In genomic region chr10:78550716-78551115, GRCh38 we compare ENCODE assay signal across 1 cellular context.
TF ChIP-seq lines count a peak whose summit lies in the region.

No MANE protein-coding gene starts in this region.

TF ChIP-seq in HepG2, 621 proteins besides CTCF, POLR2A, EP300 and RAD21 (continued from another document and continues in another):
- TF ChIP-seq, protein P1, sequence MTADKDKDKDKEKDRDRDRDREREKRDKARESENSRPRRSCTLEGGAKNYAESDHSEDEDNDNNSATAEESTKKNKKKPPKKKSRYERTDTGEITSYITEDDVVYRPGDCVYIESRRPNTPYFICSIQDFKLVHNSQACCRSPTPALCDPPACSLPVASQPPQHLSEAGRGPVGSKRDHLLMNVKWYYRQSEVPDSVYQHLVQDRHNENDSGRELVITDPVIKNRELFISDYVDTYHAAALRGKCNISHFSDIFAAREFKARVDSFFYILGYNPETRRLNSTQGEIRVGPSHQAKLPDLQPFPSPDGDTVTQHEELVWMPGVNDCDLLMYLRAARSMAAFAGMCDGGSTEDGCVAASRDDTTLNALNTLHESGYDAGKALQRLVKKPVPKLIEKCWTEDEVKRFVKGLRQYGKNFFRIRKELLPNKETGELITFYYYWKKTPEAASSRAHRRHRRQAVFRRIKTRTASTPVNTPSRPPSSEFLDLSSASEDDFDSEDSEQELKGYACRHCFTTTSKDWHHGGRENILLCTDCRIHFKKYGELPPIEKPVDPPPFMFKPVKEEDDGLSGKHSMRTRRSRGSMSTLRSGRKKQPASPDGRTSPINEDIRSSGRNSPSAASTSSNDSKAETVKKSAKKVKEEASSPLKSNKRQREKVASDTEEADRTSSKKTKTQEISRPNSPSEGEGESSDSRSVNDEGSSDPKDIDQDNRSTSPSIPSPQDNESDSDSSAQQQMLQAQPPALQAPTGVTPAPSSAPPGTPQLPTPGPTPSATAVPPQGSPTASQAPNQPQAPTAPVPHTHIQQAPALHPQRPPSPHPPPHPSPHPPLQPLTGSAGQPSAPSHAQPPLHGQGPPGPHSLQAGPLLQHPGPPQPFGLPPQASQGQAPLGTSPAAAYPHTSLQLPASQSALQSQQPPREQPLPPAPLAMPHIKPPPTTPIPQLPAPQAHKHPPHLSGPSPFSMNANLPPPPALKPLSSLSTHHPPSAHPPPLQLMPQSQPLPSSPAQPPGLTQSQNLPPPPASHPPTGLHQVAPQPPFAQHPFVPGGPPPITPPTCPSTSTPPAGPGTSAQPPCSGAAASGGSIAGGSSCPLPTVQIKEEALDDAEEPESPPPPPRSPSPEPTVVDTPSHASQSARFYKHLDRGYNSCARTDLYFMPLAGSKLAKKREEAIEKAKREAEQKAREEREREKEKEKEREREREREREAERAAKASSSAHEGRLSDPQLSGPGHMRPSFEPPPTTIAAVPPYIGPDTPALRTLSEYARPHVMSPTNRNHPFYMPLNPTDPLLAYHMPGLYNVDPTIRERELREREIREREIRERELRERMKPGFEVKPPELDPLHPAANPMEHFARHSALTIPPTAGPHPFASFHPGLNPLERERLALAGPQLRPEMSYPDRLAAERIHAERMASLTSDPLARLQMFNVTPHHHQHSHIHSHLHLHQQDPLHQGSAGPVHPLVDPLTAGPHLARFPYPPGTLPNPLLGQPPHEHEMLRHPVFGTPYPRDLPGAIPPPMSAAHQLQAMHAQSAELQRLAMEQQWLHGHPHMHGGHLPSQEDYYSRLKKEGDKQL (CRISPR knock-in tag; IDR thresholded peaks at IDR 0.05; ENCODE audit: low read depth): peak; percentile 16; the same call in 1 of the 2 replicates
- TF ChIP-seq PBX3 (CRISPR knock-in tag; IDR thresholded peaks at IDR 0.05; ENCODE audit: borderline replicate concordance) (0 out of 2 replicates have a peak, but pooled peaks have one; percentile 63), ZFYVE20 (CRISPR knock-in tag; IDR thresholded peaks at IDR 0.05; ENCODE audit: borderline replicate concordance, low read depth) (no peak), ZSCAN25 (CRISPR knock-in tag; IDR thresholded peaks at IDR 0.05) (peak; percentile 78; the same call in 1 of the 2 replicates), HDAC2 (CRISPR knock-in tag; IDR thresholded peaks at IDR 0.05) (peak; percentile 75), ZNF503 (CRISPR knock-in tag; IDR thresholded peaks at IDR 0.05) (peak; percentile 43; the same call in 1 of the 2 replicates), ZSCAN31 (CRISPR knock-in tag; IDR thresholded peaks at IDR 0.05; ENCODE audit: low read depth) (no peak; the same call in 1 of the 2 replicates), SOX13 (IDR thresholded peaks at IDR 0.05) (no peak), SOX13 (CRISPR knock-in tag; conservative IDR thresholded peaks at IDR 0.05 in 1 of 2, IDR thresholded peaks at IDR 0.05 in 1 of 2) (peak in 1 of 2 experiments; percentile 54; a peak in 1 of 4 replicates), TSC22D2 (CRISPR knock-in tag; IDR thresholded peaks at IDR 0.05; ENCODE audit: borderline replicate concordance) (no peak), ZNF512 (CRISPR knock-in tag; IDR thresholded peaks at IDR 0.05) (no peak), RFXAP (CRISPR knock-in tag; IDR thresholded peaks at IDR 0.05; ENCODE audit: borderline replicate concordance) (peak; percentile 77; the same call in 1 of the 2 replicates), ZNF567 (CRISPR knock-in tag; IDR thresholded peaks at IDR 0.05; ENCODE audit: borderline replicate concordance) (peak; percentile 91), ZNF121 (CRISPR knock-in tag; IDR thresholded peaks at IDR 0.05) (no peak), MATR3 (CRISPR knock-in tag; IDR thresholded peaks at IDR 0.05) (no peak), ZNF430 (CRISPR knock-in tag; IDR thresholded peaks at IDR 0.05) (peak; percentile 87; the same call in 1 of the 2 replicates), NRL (CRISPR knock-in tag; IDR thresholded peaks at IDR 0.05; ENCODE audit: borderline replicate concordance) (no peak), ZC3H4 (CRISPR knock-in tag; IDR thresholded peaks at IDR 0.05; ENCODE audit: borderline replicate concordance) (no peak), ZNF546 (CRISPR knock-in tag; conservative IDR thresholded peaks at IDR 0.05) (no peak; the same call in 1 of the 2 replicates), ZNF33A (CRISPR knock-in tag; IDR thresholded peaks at IDR 0.05; ENCODE audit: borderline replicate concordance) (0 out of 2 replicates have a peak, but pooled peaks have one; percentile 44), PHF21A (CRISPR knock-in tag; IDR thresholded peaks at IDR 0.05) (peak; percentile 69), KDM2A (CRISPR knock-in tag; IDR thresholded peaks at IDR 0.05; ENCODE audit: borderline replicate concordance, low read depth) (no peak), ZNF18 (CRISPR knock-in tag; IDR thresholded peaks at IDR 0.05; ENCODE audit: insufficient replicate concordance) (peak; percentile 44), MZF1 (CRISPR knock-in tag; IDR thresholded peaks at IDR 0.05; ENCODE audit: borderline replicate concordance) (no peak), RARG (CRISPR knock-in tag; IDR thresholded peaks at IDR 0.05; ENCODE audit: low read depth) (no peak), TAF1 (CRISPR knock-in tag; IDR thresholded peaks at IDR 0.05) (no peak), SMAD1 (CRISPR knock-in tag; IDR thresholded peaks at IDR 0.05; ENCODE audit: borderline replicate concordance, low read depth) (0 out of 2 replicates have a peak, but pooled peaks have one; percentile 53), ZNF746 (CRISPR knock-in tag; IDR thresholded peaks at IDR 0.05) (peak; percentile 59; the same call in 1 of the 2 replicates), ZNF780A (CRISPR knock-in tag; IDR thresholded peaks at IDR 0.05) (no peak; the same call in 1 of the 2 replicates), ZNF264 (CRISPR knock-in tag; IDR thresholded peaks at IDR 0.05) (peak; percentile 89; the same call in 1 of the 2 replicates), ZNF570 (CRISPR knock-in tag; IDR thresholded peaks at IDR 0.05; ENCODE audit: borderline replicate concordance) (no peak), ZSCAN12 (CRISPR knock-in tag; IDR thresholded peaks at IDR 0.05) (peak; percentile 70; the same call in 1 of the 2 replicates), ZNF354B (CRISPR knock-in tag; IDR thresholded peaks at IDR 0.05) (no peak), RBM39 (IDR thresholded peaks at IDR 0.05; ENCODE audit: low read depth, low read length, poor library complexity, severe bottlenecking) (no peak), ADNP (CRISPR knock-in tag; IDR thresholded peaks at IDR 0.05) (no peak), MYNN (CRISPR knock-in tag; IDR thresholded peaks at IDR 0.05; ENCODE audit: low read depth) (no peak), POGZ (CRISPR knock-in tag; IDR thresholded peaks at IDR 0.05) (peak; percentile 36; the same call in 1 of the 2 replicates), MIER3 (CRISPR knock-in tag; IDR thresholded peaks at IDR 0.05; ENCODE audit: borderline replicate concordance) (peak; percentile 57; the same call in 1 of the 2 replicates), SRSF4 (IDR thresholded peaks at IDR 0.05; ENCODE audit: low read depth, low read length, poor library complexity, severe bottlenecking) (no peak), ARNT2 (CRISPR knock-in tag; IDR thresholded peaks at IDR 0.05; ENCODE audit: low read depth) (peak; percentile 72; the same call in 1 of the 2 replicates), ZNF614 (CRISPR knock-in tag; IDR thresholded peaks at IDR 0.05; ENCODE audit: borderline replicate concordance) (peak; percentile 60; the same call in 1 of the 2 replicates), ZNF24 (IDR thresholded peaks at IDR 0.05) (no peak), ZNF337 (CRISPR knock-in tag; IDR thresholded peaks at IDR 0.05; ENCODE audit: borderline replicate concordance, low read depth) (0 out of 2 replicates have a peak, but pooled peaks have one; percentile 51), ZNF235 (CRISPR knock-in tag; IDR thresholded peaks at IDR 0.05; ENCODE audit: borderline replicate concordance) (no peak), ZNF816 (CRISPR knock-in tag; IDR thresholded peaks at IDR 0.05; ENCODE audit: borderline replicate concordance) (no peak; the same call in 1 of the 2 replicates)
- TF ChIP-seq, protein P2, sequence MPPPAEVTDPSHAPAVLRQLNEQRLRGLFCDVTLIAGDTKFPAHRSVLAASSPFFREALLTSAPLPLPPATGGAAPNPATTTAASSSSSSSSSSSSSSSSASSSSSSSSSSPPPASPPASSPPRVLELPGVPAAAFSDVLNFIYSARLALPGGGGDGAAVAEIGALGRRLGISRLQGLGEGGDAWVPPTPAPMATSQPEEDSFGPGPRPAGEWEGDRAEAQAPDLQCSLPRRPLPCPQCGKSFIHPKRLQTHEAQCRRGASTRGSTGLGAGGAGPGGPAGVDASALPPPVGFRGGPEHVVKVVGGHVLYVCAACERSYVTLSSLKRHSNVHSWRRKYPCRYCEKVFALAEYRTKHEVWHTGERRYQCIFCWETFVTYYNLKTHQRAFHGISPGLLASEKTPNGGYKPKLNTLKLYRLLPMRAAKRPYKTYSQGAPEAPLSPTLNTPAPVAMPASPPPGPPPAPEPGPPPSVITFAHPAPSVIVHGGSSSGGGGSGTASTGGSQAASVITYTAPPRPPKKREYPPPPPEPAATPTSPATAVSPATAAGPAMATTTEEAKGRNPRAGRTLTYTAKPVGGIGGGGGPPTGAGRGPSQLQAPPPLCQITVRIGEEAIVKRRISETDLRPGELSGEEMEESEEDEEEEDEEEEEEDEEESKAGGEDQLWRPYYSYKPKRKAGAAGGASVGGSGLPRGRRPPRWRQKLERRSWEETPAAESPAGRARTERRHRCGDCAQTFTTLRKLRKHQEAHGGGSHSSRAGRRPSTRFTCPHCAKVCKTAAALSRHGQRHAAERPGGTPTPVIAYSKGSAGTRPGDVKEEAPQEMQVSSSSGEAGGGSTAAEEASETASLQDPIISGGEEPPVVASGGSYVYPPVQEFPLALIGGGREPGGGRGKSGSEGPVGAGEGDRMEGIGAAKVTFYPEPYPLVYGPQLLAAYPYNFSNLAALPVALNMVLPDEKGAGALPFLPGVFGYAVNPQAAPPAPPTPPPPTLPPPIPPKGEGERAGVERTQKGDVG (CRISPR knock-in tag; IDR thresholded peaks at IDR 0.05; ENCODE audit: borderline replicate concordance): no peak
- TF ChIP-seq, protein P3, sequence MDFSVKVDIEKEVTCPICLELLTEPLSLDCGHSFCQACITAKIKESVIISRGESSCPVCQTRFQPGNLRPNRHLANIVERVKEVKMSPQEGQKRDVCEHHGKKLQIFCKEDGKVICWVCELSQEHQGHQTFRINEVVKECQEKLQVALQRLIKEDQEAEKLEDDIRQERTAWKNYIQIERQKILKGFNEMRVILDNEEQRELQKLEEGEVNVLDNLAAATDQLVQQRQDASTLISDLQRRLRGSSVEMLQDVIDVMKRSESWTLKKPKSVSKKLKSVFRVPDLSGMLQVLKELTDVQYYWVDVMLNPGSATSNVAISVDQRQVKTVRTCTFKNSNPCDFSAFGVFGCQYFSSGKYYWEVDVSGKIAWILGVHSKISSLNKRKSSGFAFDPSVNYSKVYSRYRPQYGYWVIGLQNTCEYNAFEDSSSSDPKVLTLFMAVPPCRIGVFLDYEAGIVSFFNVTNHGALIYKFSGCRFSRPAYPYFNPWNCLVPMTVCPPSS (IDR thresholded peaks at IDR 0.05): no peak
